Comparison of ENCODE assay signal across 1 cellular context in genomic region chr17:39196191-39196819, GRCh38.
TF ChIP-seq lines count a peak whose summit lies in the region.

No MANE protein-coding gene starts in this region.

TF ChIP-seq in IMR-90, 13 proteins besides CTCF, POLR2A, EP300 and RAD21 (continued from another document):
- TF ChIP-seq ELK1 (IDR thresholded peaks at IDR 0.05; ENCODE audit: borderline replicate concordance, low read depth, low read length) (no peak), MAFK (IDR thresholded peaks at IDR 0.05; ENCODE audit: low read depth, low read length) (no peak)
